Comparison of ENCODE assay signal across 22 cellular contexts in the genomic region with DNA sequence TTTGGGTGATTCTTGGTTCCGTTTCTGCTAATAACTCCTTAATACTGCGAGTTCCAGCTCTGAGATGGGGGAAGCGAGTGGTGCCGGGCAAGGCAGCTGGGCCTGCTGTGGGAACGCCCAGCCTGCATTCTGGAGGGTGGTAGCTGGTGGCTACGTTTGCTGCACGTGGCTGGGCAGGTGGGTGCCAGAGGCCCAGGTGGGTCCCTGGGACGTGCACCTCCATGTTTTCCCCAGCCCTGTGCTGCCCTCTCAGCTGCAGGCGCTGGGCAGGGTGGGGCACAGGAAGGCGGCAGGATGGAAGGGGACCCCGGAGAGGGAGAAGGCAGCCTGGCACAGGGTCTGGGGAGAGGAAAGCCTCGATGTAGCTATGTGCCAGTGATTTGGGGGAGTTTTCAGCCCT.
"Had no signal": no experiment of that assay in that cellular context is flagged by ENCODE, and none has a peak within 500 bp of the region (broad histone marks: within the 10 kb centered on the region; RNA-seq: fewer than 3 reads in every experiment).

No MANE protein-coding gene starts in this region.

- H3K27ac ChIP-seq: KMS-11, SJSA1, SK-N-MC had no signal

- H3K9me3 ChIP-seq: SJSA1 had no signal

- H3K4me3 ChIP-seq: K562, SJSA1, SK-N-MC had no signal

- H3K9ac ChIP-seq: KMS-11 had no signal

- ATAC-seq: K562, Right ventricle myocardium inferior had no signal

- DNase-seq: Kasumi-1, MM.1S, NCI-H1092 treated with DMSO at 0.1 percent for 48 hours, NCI-H1436, NCI-H187, NCI-H2029, NCI-H2081 treated with DMSO at 0.1 percent for 48 hours, NCI-H2171, NCI-H226, NCI-H446, NCI-H510A, NCI-H524 treated with DMSO at 0.1 percent for 48 hours, NCI-H69, NCI-H774, SIG-M5 had no signal

- FAIRE-seq: K562, RCC 7860 had no signal

- H3K36me3 Mint-ChIP-seq: IgD-negative memory B cell had no signal

- H3K4me2 ChIP-seq: KMS-11 had no signal

- H3K4me1 Mint-ChIP-seq: IgD-negative memory B cell had no signal

- H3K4me3 Mint-ChIP-seq: IgD-negative memory B cell had no signal

- H3K36me3 ChIP-seq: SJSA1 had no signal

- H3K27ac Mint-ChIP-seq: IgD-negative memory B cell had no signal

- H3K4me1 ChIP-seq: SJSA1 had no signal
